Comparison of ENCODE assay signal across 25 cellular contexts in the genomic region with DNA sequence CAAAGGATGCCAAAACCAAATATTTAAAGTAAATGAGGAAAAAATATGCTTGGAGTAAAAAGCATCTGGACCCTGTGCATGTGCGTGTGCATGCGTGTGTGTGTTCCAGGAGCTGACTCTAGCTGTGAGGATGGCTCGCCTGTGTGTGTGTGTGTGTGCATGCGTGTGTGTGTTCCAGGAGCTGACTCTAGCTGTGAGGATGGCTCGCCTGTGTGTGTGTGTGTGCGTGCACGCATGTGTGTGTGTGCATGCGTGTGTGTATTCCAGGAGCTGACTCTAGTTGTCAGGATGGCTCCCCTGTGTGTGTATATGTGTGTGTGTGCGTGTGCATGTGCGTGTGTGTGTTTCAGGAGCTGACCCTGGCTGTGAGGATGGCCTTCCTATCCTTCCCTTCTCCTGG.
"Had no signal": no experiment of that assay in that cellular context is flagged by ENCODE, and none has a peak within 500 bp of the region (broad histone marks: within the 10 kb centered on the region; RNA-seq: fewer than 3 reads in every experiment).

No MANE protein-coding gene starts in this region.

- H3K27ac ChIP-seq: ascending aorta, body of pancreas, SK-N-MC had no signal

- H3K4me1 ChIP-seq: body of pancreas had no signal

- H3K9me3 ChIP-seq: ascending aorta, body of pancreas had no signal

- DNase-seq: activated CD4-positive, alpha-beta memory T cell treated with anti-CD3 and anti-CD28 coated beads, Interleukin-2, amount 10 ng/mL, durations not matched to agents 7 days and 5 days; activated CD4-positive, alpha-beta T cell treated with anti-CD3 and anti-CD28 coated beads, Interleukin-2, amount 10 ng/mL, durations not matched to agents 7 days and 5 days; activated CD4-positive, CD25-positive, alpha-beta regulatory T cell; activated naive CD4-positive, alpha-beta T cell; activated T-cell treated with anti-CD3 and anti-CD28 coated beads, Interleukin-2, amount 50 U/mL, for 72 hours; body of pancreas; Karpas-422; MM.1S; NCI-H1105; NCI-H1436 treated with DMSO at 0.1 percent for 48 hours; NCI-H187; NCI-H2081; NCI-H510A treated with DMSO at 0.1 percent for 48 hours; NCI-H69; NK-92 treated with Interleukin-12 subunit alpha and Interleukin-12 subunit beta, amount 100 ng/mL, for 24 hours; OCI-M1; RPMI8226; T-cell; T-helper 2 cell; T1000 had no signal

- H3K27me3 ChIP-seq: ascending aorta, body of pancreas had no signal

- H3K36me3 ChIP-seq: ascending aorta had no signal

- ATAC-seq: activated T-cell treated with anti-CD3 and anti-CD28 coated beads, Interleukin-2, amount 50 U/mL, for 72 hours; body of pancreas; K562; Panc1; Right ventricle myocardium inferior; T-cell had no signal

- H3K4me3 ChIP-seq: ascending aorta, body of pancreas, K562, SK-N-MC had no signal
